9 cellular contexts compared by ENCODE assay signal in genomic region chr5:149517461-149518122, GRCh38. TPM values are rescaled to one million over a fixed set of nuclear protein-coding genes. Genes with fewer than 3 reads are reported as not detected.
A peak's percentile ranks its signal among the peaks of the same experiment; 100 is the strongest.
DNase-seq lines count a peak whose midpoint lies in the region; ATAC-seq lines count a peak whose summit lies in the region.
"Had no signal": no experiment of that assay in that cellular context is flagged by ENCODE, and none has a peak within 500 bp of the region (broad histone marks: within the 10 kb centered on the region; RNA-seq: fewer than 3 reads in every experiment).

No MANE protein-coding gene starts in this region.

- H3K14ac ChIP-seq in trophoblast cell (ENCODE audit: low read length) = no peak overlapping the region

- peaks cover 16 to 19% of the 10 kb centered on the region in 2 experiments for H3K36me3 ChIP-seq in trophoblast cell (ENCODE audit: control insufficient read depth in 1 of 2, insufficient read depth in 2 of 2, low read length in 2 of 2)

- H3K9me3 Mint-ChIP-seq in activated T-helper 1 cell treated with anti-CD3 and anti-CD28 coated beads, Interleukin-12 subunit alpha, Interleukin-12 subunit beta, Interleukin-2, Interleukin-4 antibody, amounts not matched to agents 30 ng/mL and 10 ng/mL and 1 ng/mL, durations not matched to agents 14 hours and 24 hours and 36 hours = no peaks in the 10 kb centered on the region

- H4K12ac ChIP-seq in trophoblast cell (ENCODE audit: low read depth, low read length) = no peak overlapping the region

- no peak overlapping the region for H2BK12ac ChIP-seq in trophoblast cell (ENCODE audit: low read length)

- no peak overlapping the region for H3K9ac ChIP-seq in trophoblast cell (ENCODE audit: low read length)

- H3K36me3 Mint-ChIP-seq in activated T-helper 1 cell treated with anti-CD3 and anti-CD28 coated beads, Interleukin-12 subunit alpha, Interleukin-12 subunit beta, Interleukin-2, Interleukin-4 antibody, amounts not matched to agents 30 ng/mL and 10 ng/mL and 1 ng/mL, durations not matched to agents 14 hours and 24 hours and 36 hours (ENCODE audit: low read depth) = peaks cover 34% of the 10 kb centered on the region

- H2AK5ac ChIP-seq in trophoblast cell (ENCODE audit: low read length) = no peak overlapping the region

- no peak overlapping the region for H2BK5ac ChIP-seq in trophoblast cell (ENCODE audit: low read depth, low read length, poor library complexity)

- no peak overlapping the region for H2AFZ ChIP-seq in trophoblast cell (ENCODE audit: insufficient read depth, low read length, poor library complexity)

- H3K23ac ChIP-seq in trophoblast cell (ENCODE audit: low read length) = no peak overlapping the region

- no peak overlapping the region for H3K18ac ChIP-seq in trophoblast cell (ENCODE audit: low read length)

- H3K79me2 ChIP-seq in trophoblast cell (ENCODE audit: control insufficient read depth, insufficient read depth, low read length, poor library complexity) = peaks cover 4% of the 10 kb centered on the region

- no peak overlapping the region for H3K4me3 Mint-ChIP-seq in activated T-helper 1 cell treated with anti-CD3 and anti-CD28 coated beads, Interleukin-12 subunit alpha, Interleukin-12 subunit beta, Interleukin-2, Interleukin-4 antibody, amounts not matched to agents 30 ng/mL and 10 ng/mL and 1 ng/mL, durations not matched to agents 14 hours and 24 hours and 36 hours

- peak overlapping the region; percentile 47 for H3K4ac ChIP-seq in trophoblast cell (ENCODE audit: low read depth, low read length)

- ATAC-seq in Right ventricle myocardium superior (ENCODE audit: poor library complexity) (peak; percentile 44), GM19452 (IDR thresholded peaks at IDR 0.05; ENCODE audit: unreplicated experiment) (no peak)
- ATAC-seq: left colon had no signal

- no CpG with 5 or more reads among the region's 5 CpGs for WGBS in trophoblast cell (ENCODE audit: extremely low coverage, insufficient coverage, insufficient read length)

- no peaks in the 10 kb centered on the region for H3K79me1 ChIP-seq in trophoblast cell (ENCODE audit: low read length)

- H3K27me3 Mint-ChIP-seq in activated T-helper 1 cell treated with anti-CD3 and anti-CD28 coated beads, Interleukin-12 subunit alpha, Interleukin-12 subunit beta, Interleukin-2, Interleukin-4 antibody, amounts not matched to agents 30 ng/mL and 10 ng/mL and 1 ng/mL, durations not matched to agents 14 hours and 24 hours and 36 hours (ENCODE audit: insufficient read depth) = no peaks in the 10 kb centered on the region

- H3K27me3 ChIP-seq in trophoblast cell (ENCODE audit: insufficient read depth, low read length) = no peaks in the 10 kb centered on the region

- H3K4me3 ChIP-seq in trophoblast cell (ENCODE audit: low read depth, low read length) = no peak overlapping the region

- no peak overlapping the region for H3K27ac ChIP-seq in trophoblast cell (ENCODE audit: low read depth, low read length)

- in situ Hi-C loops in G401 (cut with HindIII; ENCODE audit: low sequenced_read_pairs) = no loop called here

- H3K4me1 Mint-ChIP-seq in activated T-helper 1 cell treated with anti-CD3 and anti-CD28 coated beads, Interleukin-12 subunit alpha, Interleukin-12 subunit beta, Interleukin-2, Interleukin-4 antibody, amounts not matched to agents 30 ng/mL and 10 ng/mL and 1 ng/mL, durations not matched to agents 14 hours and 24 hours and 36 hours (ENCODE audit: low read depth) = peaks cover 66% of the 10 kb centered on the region

- no peak overlapping the region for H4K8ac ChIP-seq in trophoblast cell (ENCODE audit: low read depth, low read length)

- intact Hi-C loops in activated T-helper 1 cell treated with anti-CD3 and anti-CD28 coated beads, Interleukin-12 subunit alpha, Interleukin-12 subunit beta, Interleukin-2, Interleukin-4 antibody, amounts not matched to agents 30 ng/mL and 10 ng/mL and 1 ng/mL, durations not matched to agents 14 hours and 24 hours and 36 hours (cut with micrococcal nuclease) = loop anchor here (2.0 to 5.0 kb wide), 3 partner anchors 15 to 100 kb away; partner anchors contain the start of gene CSNK1A1
- intact Hi-C loops in Right ventricle myocardium superior (cut with DNase I) = no loop called here

- DNase-seq in G401 (ENCODE audit: low spot score) (peak; percentile 81), Right ventricle myocardium superior (no peak), trophoblast cell (no peak), EL (no peak), SIG-M5 (lab: John Stamatoyannopoulos, UW) (no peak)
- DNase-seq in activated T-helper 1 cell treated with anti-CD3 and anti-CD28 coated beads, Interleukin-12 subunit alpha, Interleukin-12 subunit beta, Interleukin-2, Interleukin-4 antibody, amounts not matched to agents 30 ng/mL and 10 ng/mL and 1 ng/mL, durations not matched to agents 14 hours and 24 hours and 36 hours (ENCODE audit: low spot score) = no peak
- DNase-seq in activated CD8-positive, alpha-beta memory T cell treated with anti-CD3 and anti-CD28 coated beads, Interleukin-2, amount 50 U/mL, for 48 hours = no peak
- DNase-seq: left colon had no signal

- H3K27ac Mint-ChIP-seq in activated T-helper 1 cell treated with anti-CD3 and anti-CD28 coated beads, Interleukin-12 subunit alpha, Interleukin-12 subunit beta, Interleukin-2, Interleukin-4 antibody, amounts not matched to agents 30 ng/mL and 10 ng/mL and 1 ng/mL, durations not matched to agents 14 hours and 24 hours and 36 hours = peak overlapping the region; percentile 2

- no peak overlapping the region for H3K4me2 ChIP-seq in trophoblast cell (ENCODE audit: low read length)

- H3K9me3 ChIP-seq in trophoblast cell (ENCODE audit: insufficient read depth, low read depth, low read length) = no peaks in the 10 kb centered on the region

- no peak overlapping the region for H2BK120ac ChIP-seq in trophoblast cell (ENCODE audit: insufficient read depth, low read length, poor library complexity)

- H3K4me1 ChIP-seq in trophoblast cell (ENCODE audit: control insufficient read depth in 1 of 2, insufficient read depth in 2 of 2, low read length in 2 of 2) = no peaks in the 10 kb centered on the region

- H4K91ac ChIP-seq in trophoblast cell (ENCODE audit: low read depth, low read length) = no peak overlapping the region

RNA-seq across cellular contexts. Expression of gene CSNK1A1, which starts 33.6 kb away (rescaled TPM):
- total RNA-seq in G401 (2014; rRNA removed; shearing (Covaris generic)) = 230 and 259 TPM in 2 replicates
- total RNA-seq in activated T-helper 1 cell treated with anti-CD3 and anti-CD28 coated beads, Interleukin-12 subunit alpha, Interleukin-12 subunit beta, Interleukin-2, Interleukin-4 antibody, amounts not matched to agents 30 ng/mL and 10 ng/mL and 1 ng/mL, durations not matched to agents 14 hours and 24 hours and 36 hours = 195 and 205 TPM in 2 replicates
- 191 TPM for total RNA-seq in Right ventricle myocardium superior
- polyA plus RNA-seq in trophoblast cell (2013) = 307 TPM in 2 replicates
